Comparison of ENCODE assay signal across 1 cellular context in the genomic region with DNA sequence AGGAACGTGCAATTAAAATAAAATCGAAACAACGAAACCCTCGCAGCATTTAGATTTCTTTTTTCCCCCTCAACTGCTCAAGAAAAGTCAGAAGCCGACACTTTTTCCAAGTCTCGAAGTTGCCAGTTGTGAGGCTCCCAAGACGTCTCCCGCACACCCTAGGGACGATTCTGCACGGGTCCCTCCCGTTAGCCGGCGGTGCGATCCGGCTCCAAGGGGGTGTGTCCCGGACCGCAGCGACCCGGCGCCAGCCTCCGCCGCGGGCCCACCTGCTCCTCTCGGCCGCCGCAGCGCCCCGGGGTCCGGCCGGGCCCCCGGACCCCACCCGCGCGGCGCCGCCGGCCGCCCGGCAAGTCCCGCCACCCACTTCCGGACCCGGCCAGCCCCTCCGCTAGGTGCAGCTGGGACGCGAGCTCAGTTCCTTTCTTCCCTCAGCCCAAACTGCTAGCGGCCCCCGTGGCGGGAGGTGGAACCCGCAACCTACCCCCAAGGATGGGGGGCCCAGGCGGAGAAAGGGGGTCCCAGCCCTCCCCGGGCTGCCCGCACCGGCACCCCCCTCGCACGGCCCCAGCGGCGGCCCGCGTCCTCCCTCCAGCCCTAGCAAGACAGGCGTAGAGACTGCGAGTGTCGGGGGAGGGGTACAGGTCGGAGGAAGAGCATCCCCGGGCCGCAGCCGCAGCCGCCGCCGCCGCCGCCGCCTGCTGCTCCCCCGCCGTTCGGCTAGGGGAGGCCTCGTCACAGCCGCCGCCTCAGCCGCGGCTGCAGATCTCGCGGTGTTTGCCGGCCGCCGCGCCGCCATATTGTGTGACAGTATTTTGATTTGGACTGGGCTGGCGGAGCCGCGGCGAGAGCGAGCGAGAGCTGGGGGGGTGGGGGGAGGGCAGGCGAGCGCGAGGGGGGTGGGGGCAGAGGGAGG.
A peak's percentile ranks its signal among the peaks of the same experiment; 100 is the strongest.
TF ChIP-seq lines count a peak whose summit lies in the region.

No MANE protein-coding gene starts in this region.

TF ChIP-seq in GM12878, 131 proteins besides CTCF, POLR2A, EP300 and RAD21 (continued from another document and continues in another):
- TF ChIP-seq NR2F1 (conservative IDR thresholded peaks at IDR 0.05) (peak; percentile 72; the same call in 1 of the 2 replicates), EZH2 (IDR thresholded peaks at IDR 0.05; ENCODE audit: borderline replicate concordance, control insufficient read depth, low read depth, low read length) (no peak), ETV6 (conservative IDR thresholded peaks at IDR 0.05 in 1 of 2, IDR thresholded peaks at IDR 0.05 in 1 of 2; ENCODE audit: borderline replicate concordance in 1 of 2, low read depth in 1 of 2) (no peak), CREM (IDR thresholded peaks at IDR 0.05; ENCODE audit: low read depth) (peak; percentile 17; the same call in 1 of the 2 replicates), CBFB (IDR thresholded peaks at IDR 0.05; ENCODE audit: low read depth) (peak; percentile 43; the same call in 1 of the 2 replicates), NBN (IDR thresholded peaks at IDR 0.05) (peak; percentile 85), TCF12 (IDR thresholded peaks at IDR 0.05; ENCODE audit: low read depth, low read length) (no peak), SIN3A (IDR thresholded peaks at IDR 0.05; ENCODE audit: low read depth, low read length) (0 out of 2 replicates have a peak, but pooled peaks have one; percentile 22), TAF1 (IDR thresholded peaks at IDR 0.05; ENCODE audit: borderline replicate concordance, low read depth, low read length) (peak; percentile 67; the same call in 1 of the 2 replicates), PML (IDR thresholded peaks at IDR 0.05; ENCODE audit: low read length) (peak; percentile 38; the same call in 1 of the 2 replicates), PAX5 (IDR thresholded peaks at IDR 0.05; ENCODE audit: borderline replicate concordance, low read depth, low read length) (no peak), ASH2L (IDR thresholded peaks at IDR 0.05; ENCODE audit: borderline replicate concordance, low read depth) (peak; percentile 42; the same call in 1 of the 2 replicates), ZSCAN29 (IDR thresholded peaks at IDR 0.05) (0 out of 2 replicates have a peak, but pooled peaks have one; percentile 6), ZNF274 (IDR thresholded peaks at IDR 0.05; ENCODE audit: insufficient read depth, insufficient read length) (no peak), SP1 (IDR thresholded peaks at IDR 0.05; ENCODE audit: low read depth, low read length) (no peak), MTA2 (IDR thresholded peaks at IDR 0.05; ENCODE audit: low read depth) (no peak), EGR1 (IDR thresholded peaks at IDR 0.05; ENCODE audit: borderline replicate concordance in 1 of 2, low read depth in 2 of 2, low read length in 2 of 2) (peak in 1 of 2 experiments; percentile 43; a peak in 1 of 3 replicates), BRCA1 (IDR thresholded peaks at IDR 0.05; ENCODE audit: low read depth, low read length) (peak; percentile 76), NRF1 (conservative IDR thresholded peaks at IDR 0.05; ENCODE audit: low read depth, low read length) (no peak), GATAD2B (conservative IDR thresholded peaks at IDR 0.05; ENCODE audit: low read depth) (peak; percentile 98), FOXM1 (IDR thresholded peaks at IDR 0.05; ENCODE audit: low read depth, low read length) (no peak), MYB (IDR thresholded peaks at IDR 0.05; ENCODE audit: borderline replicate concordance, low read depth, low read length) (no peak), SIX5 (IDR thresholded peaks at IDR 0.05; ENCODE audit: low read depth, low read length, severe bottlenecking) (no peak), LARP7 (IDR thresholded peaks at IDR 0.05) (peak; percentile 99), KAT2A (conservative IDR thresholded peaks at IDR 0.05; ENCODE audit: control insufficient read depth, low read depth, low read length) (no peak), NFIC (IDR thresholded peaks at IDR 0.05; ENCODE audit: low read depth, low read length) (no peak), ZNF217 (IDR thresholded peaks at IDR 0.05) (peak; percentile 65; the same call in 1 of the 2 replicates), JUND (IDR thresholded peaks at IDR 0.05; ENCODE audit: low read depth, low read length) (no peak), MYC (IDR thresholded peaks at IDR 0.05; ENCODE audit: insufficient read depth, insufficient read length, insufficient replicate concordance, low read length, severe bottlenecking) (no peak), BACH1 (IDR thresholded peaks at IDR 0.05; ENCODE audit: borderline replicate concordance) (peak; percentile 71)
- TF ChIP-seq, protein P1, sequence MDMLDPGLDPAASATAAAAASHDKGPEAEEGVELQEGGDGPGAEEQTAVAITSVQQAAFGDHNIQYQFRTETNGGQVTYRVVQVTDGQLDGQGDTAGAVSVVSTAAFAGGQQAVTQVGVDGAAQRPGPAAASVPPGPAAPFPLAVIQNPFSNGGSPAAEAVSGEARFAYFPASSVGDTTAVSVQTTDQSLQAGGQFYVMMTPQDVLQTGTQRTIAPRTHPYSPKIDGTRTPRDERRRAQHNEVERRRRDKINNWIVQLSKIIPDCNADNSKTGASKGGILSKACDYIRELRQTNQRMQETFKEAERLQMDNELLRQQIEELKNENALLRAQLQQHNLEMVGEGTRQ (IDR thresholded peaks at IDR 0.05; ENCODE audit: borderline replicate concordance, low read depth, low read length): no peak
- TF ChIP-seq, protein P2, sequence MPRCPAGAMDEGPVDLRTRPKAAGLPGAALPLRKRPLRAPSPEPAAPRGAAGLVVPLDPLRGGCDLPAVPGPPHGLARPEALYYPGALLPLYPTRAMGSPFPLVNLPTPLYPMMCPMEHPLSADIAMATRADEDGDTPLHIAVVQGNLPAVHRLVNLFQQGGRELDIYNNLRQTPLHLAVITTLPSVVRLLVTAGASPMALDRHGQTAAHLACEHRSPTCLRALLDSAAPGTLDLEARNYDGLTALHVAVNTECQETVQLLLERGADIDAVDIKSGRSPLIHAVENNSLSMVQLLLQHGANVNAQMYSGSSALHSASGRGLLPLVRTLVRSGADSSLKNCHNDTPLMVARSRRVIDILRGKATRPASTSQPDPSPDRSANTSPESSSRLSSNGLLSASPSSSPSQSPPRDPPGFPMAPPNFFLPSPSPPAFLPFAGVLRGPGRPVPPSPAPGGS (IDR thresholded peaks at IDR 0.05; ENCODE audit: borderline replicate concordance, insufficient read depth, low read depth, low read length, poor library complexity, severe bottlenecking): no peak
- TF ChIP-seq, protein P3, sequence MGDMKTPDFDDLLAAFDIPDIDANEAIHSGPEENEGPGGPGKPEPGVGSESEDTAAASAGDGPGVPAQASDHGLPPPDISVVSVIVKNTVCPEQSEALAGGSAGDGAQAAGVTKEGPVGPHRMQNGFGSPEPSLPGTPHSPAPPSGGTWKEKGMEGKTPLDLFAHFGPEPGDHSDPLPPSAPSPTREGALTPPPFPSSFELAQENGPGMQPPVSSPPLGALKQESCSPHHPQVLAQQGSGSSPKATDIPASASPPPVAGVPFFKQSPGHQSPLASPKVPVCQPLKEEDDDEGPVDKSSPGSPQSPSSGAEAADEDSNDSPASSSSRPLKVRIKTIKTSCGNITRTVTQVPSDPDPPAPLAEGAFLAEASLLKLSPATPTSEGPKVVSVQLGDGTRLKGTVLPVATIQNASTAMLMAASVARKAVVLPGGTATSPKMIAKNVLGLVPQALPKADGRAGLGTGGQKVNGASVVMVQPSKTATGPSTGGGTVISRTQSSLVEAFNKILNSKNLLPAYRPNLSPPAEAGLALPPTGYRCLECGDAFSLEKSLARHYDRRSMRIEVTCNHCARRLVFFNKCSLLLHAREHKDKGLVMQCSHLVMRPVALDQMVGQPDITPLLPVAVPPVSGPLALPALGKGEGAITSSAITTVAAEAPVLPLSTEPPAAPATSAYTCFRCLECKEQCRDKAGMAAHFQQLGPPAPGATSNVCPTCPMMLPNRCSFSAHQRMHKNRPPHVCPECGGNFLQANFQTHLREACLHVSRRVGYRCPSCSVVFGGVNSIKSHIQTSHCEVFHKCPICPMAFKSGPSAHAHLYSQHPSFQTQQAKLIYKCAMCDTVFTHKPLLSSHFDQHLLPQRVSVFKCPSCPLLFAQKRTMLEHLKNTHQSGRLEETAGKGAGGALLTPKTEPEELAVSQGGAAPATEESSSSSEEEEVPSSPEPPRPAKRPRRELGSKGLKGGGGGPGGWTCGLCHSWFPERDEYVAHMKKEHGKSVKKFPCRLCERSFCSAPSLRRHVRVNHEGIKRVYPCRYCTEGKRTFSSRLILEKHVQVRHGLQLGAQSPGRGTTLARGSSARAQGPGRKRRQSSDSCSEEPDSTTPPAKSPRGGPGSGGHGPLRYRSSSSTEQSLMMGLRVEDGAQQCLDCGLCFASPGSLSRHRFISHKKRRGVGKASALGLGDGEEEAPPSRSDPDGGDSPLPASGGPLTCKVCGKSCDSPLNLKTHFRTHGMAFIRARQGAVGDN (IDR thresholded peaks at IDR 0.05): peak; percentile 61; the same call in 1 of the 2 replicates
- TF ChIP-seq, protein P4, sequence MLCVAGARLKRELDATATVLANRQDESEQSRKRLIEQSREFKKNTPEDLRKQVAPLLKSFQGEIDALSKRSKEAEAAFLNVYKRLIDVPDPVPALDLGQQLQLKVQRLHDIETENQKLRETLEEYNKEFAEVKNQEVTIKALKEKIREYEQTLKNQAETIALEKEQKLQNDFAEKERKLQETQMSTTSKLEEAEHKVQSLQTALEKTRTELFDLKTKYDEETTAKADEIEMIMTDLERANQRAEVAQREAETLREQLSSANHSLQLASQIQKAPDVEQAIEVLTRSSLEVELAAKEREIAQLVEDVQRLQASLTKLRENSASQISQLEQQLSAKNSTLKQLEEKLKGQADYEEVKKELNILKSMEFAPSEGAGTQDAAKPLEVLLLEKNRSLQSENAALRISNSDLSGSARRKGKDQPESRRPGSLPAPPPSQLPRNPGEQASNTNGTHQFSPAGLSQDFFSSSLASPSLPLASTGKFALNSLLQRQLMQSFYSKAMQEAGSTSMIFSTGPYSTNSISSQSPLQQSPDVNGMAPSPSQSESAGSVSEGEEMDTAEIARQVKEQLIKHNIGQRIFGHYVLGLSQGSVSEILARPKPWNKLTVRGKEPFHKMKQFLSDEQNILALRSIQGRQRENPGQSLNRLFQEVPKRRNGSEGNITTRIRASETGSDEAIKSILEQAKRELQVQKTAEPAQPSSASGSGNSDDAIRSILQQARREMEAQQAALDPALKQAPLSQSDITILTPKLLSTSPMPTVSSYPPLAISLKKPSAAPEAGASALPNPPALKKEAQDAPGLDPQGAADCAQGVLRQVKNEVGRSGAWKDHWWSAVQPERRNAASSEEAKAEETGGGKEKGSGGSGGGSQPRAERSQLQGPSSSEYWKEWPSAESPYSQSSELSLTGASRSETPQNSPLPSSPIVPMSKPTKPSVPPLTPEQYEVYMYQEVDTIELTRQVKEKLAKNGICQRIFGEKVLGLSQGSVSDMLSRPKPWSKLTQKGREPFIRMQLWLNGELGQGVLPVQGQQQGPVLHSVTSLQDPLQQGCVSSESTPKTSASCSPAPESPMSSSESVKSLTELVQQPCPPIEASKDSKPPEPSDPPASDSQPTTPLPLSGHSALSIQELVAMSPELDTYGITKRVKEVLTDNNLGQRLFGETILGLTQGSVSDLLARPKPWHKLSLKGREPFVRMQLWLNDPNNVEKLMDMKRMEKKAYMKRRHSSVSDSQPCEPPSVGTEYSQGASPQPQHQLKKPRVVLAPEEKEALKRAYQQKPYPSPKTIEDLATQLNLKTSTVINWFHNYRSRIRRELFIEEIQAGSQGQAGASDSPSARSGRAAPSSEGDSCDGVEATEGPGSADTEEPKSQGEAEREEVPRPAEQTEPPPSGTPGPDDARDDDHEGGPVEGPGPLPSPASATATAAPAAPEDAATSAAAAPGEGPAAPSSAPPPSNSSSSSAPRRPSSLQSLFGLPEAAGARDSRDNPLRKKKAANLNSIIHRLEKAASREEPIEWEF (IDR thresholded peaks at IDR 0.05; ENCODE audit: insufficient replicate concordance, low read depth, low read length): no peak
- TF ChIP-seq, protein P5, sequence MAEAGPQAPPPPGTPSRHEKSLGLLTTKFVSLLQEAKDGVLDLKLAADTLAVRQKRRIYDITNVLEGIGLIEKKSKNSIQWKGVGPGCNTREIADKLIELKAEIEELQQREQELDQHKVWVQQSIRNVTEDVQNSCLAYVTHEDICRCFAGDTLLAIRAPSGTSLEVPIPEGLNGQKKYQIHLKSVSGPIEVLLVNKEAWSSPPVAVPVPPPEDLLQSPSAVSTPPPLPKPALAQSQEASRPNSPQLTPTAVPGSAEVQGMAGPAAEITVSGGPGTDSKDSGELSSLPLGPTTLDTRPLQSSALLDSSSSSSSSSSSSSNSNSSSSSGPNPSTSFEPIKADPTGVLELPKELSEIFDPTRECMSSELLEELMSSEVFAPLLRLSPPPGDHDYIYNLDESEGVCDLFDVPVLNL (IDR thresholded peaks at IDR 0.05; ENCODE audit: low read depth, low read length): no peak
- TF ChIP-seq, protein P6, sequence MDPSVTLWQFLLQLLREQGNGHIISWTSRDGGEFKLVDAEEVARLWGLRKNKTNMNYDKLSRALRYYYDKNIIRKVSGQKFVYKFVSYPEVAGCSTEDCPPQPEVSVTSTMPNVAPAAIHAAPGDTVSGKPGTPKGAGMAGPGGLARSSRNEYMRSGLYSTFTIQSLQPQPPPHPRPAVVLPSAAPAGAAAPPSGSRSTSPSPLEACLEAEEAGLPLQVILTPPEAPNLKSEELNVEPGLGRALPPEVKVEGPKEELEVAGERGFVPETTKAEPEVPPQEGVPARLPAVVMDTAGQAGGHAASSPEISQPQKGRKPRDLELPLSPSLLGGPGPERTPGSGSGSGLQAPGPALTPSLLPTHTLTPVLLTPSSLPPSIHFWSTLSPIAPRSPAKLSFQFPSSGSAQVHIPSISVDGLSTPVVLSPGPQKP (IDR thresholded peaks at IDR 0.05; ENCODE audit: low read depth, low read length): no peak
- TF ChIP-seq, protein P7, sequence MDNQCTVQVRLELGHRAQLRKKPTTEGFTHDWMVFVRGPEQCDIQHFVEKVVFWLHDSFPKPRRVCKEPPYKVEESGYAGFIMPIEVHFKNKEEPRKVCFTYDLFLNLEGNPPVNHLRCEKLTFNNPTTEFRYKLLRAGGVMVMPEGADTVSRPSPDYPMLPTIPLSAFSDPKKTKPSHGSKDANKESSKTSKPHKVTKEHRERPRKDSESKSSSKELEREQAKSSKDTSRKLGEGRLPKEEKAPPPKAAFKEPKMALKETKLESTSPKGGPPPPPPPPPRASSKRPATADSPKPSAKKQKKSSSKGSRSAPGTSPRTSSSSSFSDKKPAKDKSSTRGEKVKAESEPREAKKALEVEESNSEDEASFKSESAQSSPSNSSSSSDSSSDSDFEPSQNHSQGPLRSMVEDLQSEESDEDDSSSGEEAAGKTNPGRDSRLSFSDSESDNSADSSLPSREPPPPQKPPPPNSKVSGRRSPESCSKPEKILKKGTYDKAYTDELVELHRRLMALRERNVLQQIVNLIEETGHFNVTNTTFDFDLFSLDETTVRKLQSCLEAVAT (IDR thresholded peaks at IDR 0.05): peak; percentile 72
- TF ChIP-seq, protein P8, sequence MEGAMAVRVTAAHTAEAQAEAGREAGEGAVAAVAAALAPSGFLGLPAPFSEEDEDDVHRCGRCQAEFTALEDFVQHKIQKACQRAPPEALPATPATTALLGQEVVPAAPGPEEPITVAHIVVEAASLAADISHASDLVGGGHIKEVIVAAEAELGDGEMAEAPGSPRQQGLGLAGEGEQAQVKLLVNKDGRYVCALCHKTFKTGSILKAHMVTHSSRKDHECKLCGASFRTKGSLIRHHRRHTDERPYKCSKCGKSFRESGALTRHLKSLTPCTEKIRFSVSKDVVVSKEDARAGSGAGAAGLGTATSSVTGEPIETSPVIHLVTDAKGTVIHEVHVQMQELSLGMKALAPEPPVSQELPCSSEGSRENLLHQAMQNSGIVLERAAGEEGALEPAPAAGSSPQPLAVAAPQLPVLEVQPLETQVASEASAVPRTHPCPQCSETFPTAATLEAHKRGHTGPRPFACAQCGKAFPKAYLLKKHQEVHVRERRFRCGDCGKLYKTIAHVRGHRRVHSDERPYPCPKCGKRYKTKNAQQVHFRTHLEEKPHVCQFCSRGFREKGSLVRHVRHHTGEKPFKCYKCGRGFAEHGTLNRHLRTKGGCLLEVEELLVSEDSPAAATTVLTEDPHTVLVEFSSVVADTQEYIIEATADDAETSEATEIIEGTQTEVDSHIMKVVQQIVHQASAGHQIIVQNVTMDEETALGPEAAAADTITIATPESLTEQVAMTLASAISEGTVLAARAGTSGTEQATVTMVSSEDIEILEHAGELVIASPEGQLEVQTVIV (IDR thresholded peaks at IDR 0.05; ENCODE audit: borderline replicate concordance, partially characterized antibody): no peak
